ENCODE assay signal across 1 cellular context in genomic region chr6:35327349-35328027, GRCh38.
TF ChIP-seq lines count a peak whose summit lies in the region.

No MANE protein-coding gene starts in this region.

TF ChIP-seq in HepG2, 621 proteins besides CTCF, POLR2A, EP300 and RAD21 (continued from another document and continues in another):
- TF ChIP-seq ZNF800 (CRISPR knock-in tag; IDR thresholded peaks at IDR 0.05) (0 out of 2 replicates have a peak, but pooled peaks have one; percentile 41), ZNF615 (CRISPR knock-in tag; IDR thresholded peaks at IDR 0.05; ENCODE audit: borderline replicate concordance) (no peak), SP2 (CRISPR knock-in tag; IDR thresholded peaks at IDR 0.05) (no peak), ZNF552 (CRISPR knock-in tag; IDR thresholded peaks at IDR 0.05; ENCODE audit: borderline replicate concordance) (no peak), ZNF629 (CRISPR knock-in tag; conservative IDR thresholded peaks at IDR 0.05) (no peak), JUNB (CRISPR knock-in tag; IDR thresholded peaks at IDR 0.05; ENCODE audit: borderline replicate concordance) (no peak), ZNF333 (CRISPR knock-in tag; IDR thresholded peaks at IDR 0.05; ENCODE audit: borderline replicate concordance) (no peak), MYPOP (CRISPR knock-in tag; IDR thresholded peaks at IDR 0.05) (no peak), ZMAT3 (CRISPR knock-in tag; conservative IDR thresholded peaks at IDR 0.05) (no peak), PAX8 (CRISPR knock-in tag; IDR thresholded peaks at IDR 0.05; ENCODE audit: borderline replicate concordance) (no peak), HMGXB4 (CRISPR knock-in tag; IDR thresholded peaks at IDR 0.05; ENCODE audit: borderline replicate concordance in 1 of 2, low read depth in 1 of 2) (peak; percentile 42 to 59; a peak in 1 of 4 replicates), SNAPC2 (CRISPR knock-in tag; IDR thresholded peaks at IDR 0.05) (no peak), MAX (IDR thresholded peaks at IDR 0.05) (no peak), RXRB (CRISPR knock-in tag; IDR thresholded peaks at IDR 0.05; ENCODE audit: borderline replicate concordance) (no peak), FOXP4 (CRISPR knock-in tag; IDR thresholded peaks at IDR 0.05) (0 out of 2 replicates have a peak, but pooled peaks have one; percentile 25), ATF5 (CRISPR knock-in tag; IDR thresholded peaks at IDR 0.05; ENCODE audit: low read depth) (no peak), ZBTB33 (CRISPR knock-in tag; IDR thresholded peaks at IDR 0.05) (no peak), PHF5A (CRISPR knock-in tag; IDR thresholded peaks at IDR 0.05; ENCODE audit: low read depth, unreplicated experiment) (no peak), AFF4 (CRISPR knock-in tag; IDR thresholded peaks at IDR 0.05) (no peak), PITX1 (CRISPR knock-in tag; IDR thresholded peaks at IDR 0.05) (no peak), CREBL2 (CRISPR knock-in tag; IDR thresholded peaks at IDR 0.05; ENCODE audit: borderline replicate concordance) (no peak), ZUFSP (CRISPR knock-in tag; IDR thresholded peaks at IDR 0.05; ENCODE audit: borderline replicate concordance) (no peak), GTF3A (CRISPR knock-in tag; conservative IDR thresholded peaks at IDR 0.05) (no peak), SAP130 (CRISPR knock-in tag; IDR thresholded peaks at IDR 0.05; ENCODE audit: low read depth) (peak; percentile 18; the same call in 1 of the 2 replicates), ZNF343 (CRISPR knock-in tag; IDR thresholded peaks at IDR 0.05) (no peak), KLF12 (CRISPR knock-in tag; IDR thresholded peaks at IDR 0.05; ENCODE audit: borderline replicate concordance) (no peak), EZH2 (conservative IDR thresholded peaks at IDR 0.05; ENCODE audit: low read depth, low read length) (no peak), AHR (CRISPR knock-in tag; IDR thresholded peaks at IDR 0.05) (no peak; the same call in 1 of the 2 replicates), MLXIP (CRISPR knock-in tag; IDR thresholded peaks at IDR 0.05; ENCODE audit: borderline replicate concordance) (no peak), DNMT1 (CRISPR knock-in tag; IDR thresholded peaks at IDR 0.05) (no peak), GATA4 (IDR thresholded peaks at IDR 0.05; ENCODE audit: borderline replicate concordance, low read depth) (no peak), TERF1 (CRISPR knock-in tag; IDR thresholded peaks at IDR 0.05) (no peak), ZNF563 (CRISPR knock-in tag; IDR thresholded peaks at IDR 0.05) (no peak), PHF21A (CRISPR knock-in tag; IDR thresholded peaks at IDR 0.05) (0 out of 2 replicates have a peak, but pooled peaks have one; percentile 33), POGK (CRISPR knock-in tag; conservative IDR thresholded peaks at IDR 0.05) (no peak)
